Comparison of ENCODE assay signal across 25 cellular contexts in genomic region chr3:48688737-48689075, GRCh38.
"Had no signal": no experiment of that assay in that cellular context is flagged by ENCODE, and none has a peak within 500 bp of the region (broad histone marks: within the 10 kb centered on the region; RNA-seq: fewer than 3 reads in every experiment).

No MANE protein-coding gene starts in this region.

- DNase-seq: activated CD4-positive, alpha-beta memory T cell treated with anti-CD3 and anti-CD28 coated beads for 36 hours; activated CD4-positive, alpha-beta T cell treated with anti-CD3 and anti-CD28 coated beads, Interleukin-2, amount 10 ng/mL, durations not matched to agents 7 days and 5 days; activated CD4-positive, CD25-positive, alpha-beta regulatory T cell; activated CD8-positive, alpha-beta memory T cell treated with anti-CD3 and anti-CD28 coated beads for 24 hours; activated effector memory CD4-positive, alpha-beta T cell treated with anti-CD3 and anti-CD28 coated beads, Interleukin-2, amount 50 U/mL, for 16 hours; activated naive CD4-positive, alpha-beta T cell treated with anti-CD3 and anti-CD28 coated beads for 36 hours; activated naive CD8-positive, alpha-beta T cell treated with anti-CD3 and anti-CD28 coated beads, Interleukin-2, amount 10 ng/mL, durations not matched to agents 7 days and 5 days; activated T-cell treated with anti-CD3 and anti-CD28 coated beads, Interleukin-2, amount 50 U/mL, for 4 hours; amniotic stem cell; Karpas-422; MM.1S; NCI-H1105; NCI-H1436; NCI-H187; NCI-H2081 treated with DMSO at 0.1 percent for 48 hours; NCI-H446; PC-3; SIG-M5; T-cell; T-helper 2 cell; T1000 had no signal

- H3K4me3 Mint-ChIP-seq: activated CD4-positive, alpha-beta memory T cell treated with anti-CD3 and anti-CD28 coated beads for 36 hours; activated CD4-positive, alpha-beta T cell treated with anti-CD3 and anti-CD28 coated beads, Interleukin-2, amount 10 ng/mL, durations not matched to agents 7 days and 5 days; activated naive CD4-positive, alpha-beta T cell treated with anti-CD3 and anti-CD28 coated beads for 36 hours; activated naive CD8-positive, alpha-beta T cell treated with anti-CD3 and anti-CD28 coated beads, Interleukin-2, amount 10 ng/mL, durations not matched to agents 7 days and 5 days; activated T-cell treated with anti-CD3 and anti-CD28 coated beads, Interleukin-2, amount 50 U/mL, for 4 hours; central memory CD8-positive, alpha-beta T cell; T-cell had no signal

- H3K27me3 Mint-ChIP-seq: activated CD4-positive, alpha-beta memory T cell treated with anti-CD3 and anti-CD28 coated beads for 36 hours; activated CD4-positive, alpha-beta T cell treated with anti-CD3 and anti-CD28 coated beads, Interleukin-2, amount 10 ng/mL, durations not matched to agents 7 days and 5 days; activated naive CD8-positive, alpha-beta T cell treated with anti-CD3 and anti-CD28 coated beads, Interleukin-2, amount 10 ng/mL, durations not matched to agents 7 days and 5 days; central memory CD8-positive, alpha-beta T cell; T-cell had no signal

- H3K27ac Mint-ChIP-seq: activated CD4-positive, alpha-beta memory T cell treated with anti-CD3 and anti-CD28 coated beads for 36 hours; activated CD4-positive, alpha-beta T cell treated with anti-CD3 and anti-CD28 coated beads, Interleukin-2, amount 10 ng/mL, durations not matched to agents 7 days and 5 days; activated naive CD4-positive, alpha-beta T cell treated with anti-CD3 and anti-CD28 coated beads for 36 hours; activated naive CD8-positive, alpha-beta T cell treated with anti-CD3 and anti-CD28 coated beads, Interleukin-2, amount 10 ng/mL, durations not matched to agents 7 days and 5 days; T-cell had no signal

- ATAC-seq: activated T-cell treated with anti-CD3 and anti-CD28 coated beads, Interleukin-2, amount 50 U/mL, for 4 hours; PC-3; T-cell had no signal

- H3K9me3 Mint-ChIP-seq: activated CD4-positive, alpha-beta memory T cell treated with anti-CD3 and anti-CD28 coated beads for 36 hours; activated CD4-positive, alpha-beta T cell treated with anti-CD3 and anti-CD28 coated beads, Interleukin-2, amount 10 ng/mL, durations not matched to agents 7 days and 5 days; activated naive CD4-positive, alpha-beta T cell treated with anti-CD3 and anti-CD28 coated beads for 36 hours; activated naive CD8-positive, alpha-beta T cell treated with anti-CD3 and anti-CD28 coated beads, Interleukin-2, amount 10 ng/mL, durations not matched to agents 7 days and 5 days; activated T-cell treated with anti-CD3 and anti-CD28 coated beads, Interleukin-2, amount 50 U/mL, for 4 hours; brain; central memory CD8-positive, alpha-beta T cell; T-cell had no signal

- FAIRE-seq: astrocyte, TTC549 had no signal
